1 cellular context compared by ENCODE assay signal in the genomic region with DNA sequence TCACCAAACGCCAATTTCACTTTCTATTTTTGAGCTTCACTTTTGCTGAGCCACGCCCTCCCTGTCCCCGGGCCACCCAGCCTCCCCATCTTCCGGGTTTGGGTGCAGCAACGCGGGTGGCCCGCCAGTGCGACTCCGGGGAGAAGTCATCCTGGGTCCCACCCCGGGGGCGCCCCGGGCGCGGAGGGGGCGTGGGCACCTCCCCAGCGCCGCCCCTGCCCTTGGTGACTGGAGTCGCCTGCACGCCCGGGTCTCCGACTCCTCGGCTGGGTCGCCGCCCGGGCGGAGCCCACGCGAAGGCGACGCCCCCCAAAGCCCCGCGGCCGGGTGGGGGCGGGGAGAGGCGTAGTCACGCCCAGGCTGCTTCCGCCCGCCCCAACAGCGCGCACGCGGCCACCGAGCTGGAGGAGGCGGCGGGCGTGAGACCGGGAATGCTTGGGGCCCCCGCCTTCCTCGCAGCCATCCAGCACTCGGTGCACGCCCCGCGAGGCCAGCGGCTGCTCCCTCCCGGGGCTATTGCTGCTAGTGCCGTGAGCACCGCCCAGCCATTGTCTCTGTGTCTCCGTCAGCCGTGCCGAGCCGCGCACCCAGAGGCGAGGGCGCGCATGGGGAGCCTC.
TF ChIP-seq lines count a peak whose summit lies in the region.

No MANE protein-coding gene starts in this region.

TF ChIP-seq in SK-N-SH treated with all-trans-retinoic acid at 6 μM for 48 hours, 23 proteins besides CTCF, POLR2A, EP300 and RAD21 (continued from another document):
- TF ChIP-seq OSR1 (CRISPR knock-in tag; IDR thresholded peaks at IDR 0.05) (no peak), ZNF70 (CRISPR knock-in tag; IDR thresholded peaks at IDR 0.05) (no peak), CSDC2 (CRISPR knock-in tag; IDR thresholded peaks at IDR 0.05) (no peak), ARNTL (CRISPR knock-in tag; IDR thresholded peaks at IDR 0.05; ENCODE audit: borderline replicate concordance, low read depth) (no peak), TOX (CRISPR knock-in tag; IDR thresholded peaks at IDR 0.05; ENCODE audit: borderline replicate concordance) (no peak), PPARA (CRISPR knock-in tag; IDR thresholded peaks at IDR 0.05; ENCODE audit: borderline replicate concordance) (no peak), ZFP3 (CRISPR knock-in tag; IDR thresholded peaks at IDR 0.05) (no peak), ZNF8 (CRISPR knock-in tag; IDR thresholded peaks at IDR 0.05) (no peak), ZNF565 (CRISPR knock-in tag; conservative IDR thresholded peaks at IDR 0.05; ENCODE audit: low read depth) (no peak), SNAI2 (CRISPR knock-in tag; IDR thresholded peaks at IDR 0.05) (no peak)
- TF ChIP-seq, protein P1, sequence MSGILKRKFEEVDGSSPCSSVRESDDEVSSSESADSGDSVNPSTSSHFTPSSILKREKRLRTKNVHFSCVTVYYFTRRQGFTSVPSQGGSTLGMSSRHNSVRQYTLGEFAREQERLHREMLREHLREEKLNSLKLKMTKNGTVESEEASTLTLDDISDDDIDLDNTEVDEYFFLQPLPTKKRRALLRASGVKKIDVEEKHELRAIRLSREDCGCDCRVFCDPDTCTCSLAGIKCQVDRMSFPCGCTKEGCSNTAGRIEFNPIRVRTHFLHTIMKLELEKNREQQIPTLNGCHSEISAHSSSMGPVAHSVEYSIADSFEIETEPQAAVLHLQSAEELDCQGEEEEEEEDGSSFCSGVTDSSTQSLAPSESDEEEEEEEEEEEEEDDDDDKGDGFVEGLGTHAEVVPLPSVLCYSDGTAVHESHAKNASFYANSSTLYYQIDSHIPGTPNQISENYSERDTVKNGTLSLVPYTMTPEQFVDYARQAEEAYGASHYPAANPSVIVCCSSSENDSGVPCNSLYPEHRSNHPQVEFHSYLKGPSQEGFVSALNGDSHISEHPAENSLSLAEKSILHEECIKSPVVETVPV (CRISPR knock-in tag; IDR thresholded peaks at IDR 0.05): no peak
- TF ChIP-seq, protein P2, sequence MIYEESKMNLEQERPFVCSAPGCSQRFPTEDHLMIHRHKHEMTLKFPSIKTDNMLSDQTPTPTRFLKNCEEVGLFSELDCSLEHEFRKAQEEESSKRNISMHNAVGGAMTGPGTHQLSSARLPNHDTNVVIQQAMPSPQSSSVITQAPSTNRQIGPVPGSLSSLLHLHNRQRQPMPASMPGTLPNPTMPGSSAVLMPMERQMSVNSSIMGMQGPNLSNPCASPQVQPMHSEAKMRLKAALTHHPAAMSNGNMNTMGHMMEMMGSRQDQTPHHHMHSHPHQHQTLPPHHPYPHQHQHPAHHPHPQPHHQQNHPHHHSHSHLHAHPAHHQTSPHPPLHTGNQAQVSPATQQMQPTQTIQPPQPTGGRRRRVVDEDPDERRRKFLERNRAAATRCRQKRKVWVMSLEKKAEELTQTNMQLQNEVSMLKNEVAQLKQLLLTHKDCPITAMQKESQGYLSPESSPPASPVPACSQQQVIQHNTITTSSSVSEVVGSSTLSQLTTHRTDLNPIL (CRISPR knock-in tag; IDR thresholded peaks at IDR 0.05; ENCODE audit: low read depth): no peak
